ENCODE assay signal across 20 cellular contexts in genomic region chr5:68443091-68443490, GRCh38.
"Had no signal": no experiment of that assay in that cellular context is flagged by ENCODE, and none has a peak within 500 bp of the region (broad histone marks: within the 10 kb centered on the region; RNA-seq: fewer than 3 reads in every experiment).

No MANE protein-coding gene starts in this region.

- H3K36me3 Mint-ChIP-seq: stimulated activated memory B cell treated with anti-CD40 and anti-IgM and Interleukin-4, amounts not matched to agents 10 μg/mL and 1 μg/mL and 100 μg/mL, for 72 hours; type B pancreatic cell had no signal

- H3K4me3 Mint-ChIP-seq: naive thymus-derived CD4-positive, alpha-beta T cell; stimulated activated memory B cell treated with anti-CD40 and anti-IgM and Interleukin-4, amounts not matched to agents 10 μg/mL and 1 μg/mL and 100 μg/mL, for 72 hours; type B pancreatic cell had no signal

- H3K27ac ChIP-seq: gastrocnemius medialis, heart right ventricle, neutrophil, spleen, stomach, thoracic aorta had no signal

- H3K36me3 ChIP-seq: gastrocnemius medialis, heart right ventricle, neutrophil, spleen, stomach, thoracic aorta, uterus had no signal

- ATAC-seq: esophagus mucosa; gastrocnemius medialis; heart right ventricle; naive thymus-derived CD4-positive, alpha-beta T cell; sciatic nerve; stimulated activated memory B cell treated with anti-CD40 and anti-IgM and Interleukin-4, amounts not matched to agents 10 μg/mL and 1 μg/mL and 100 μg/mL, for 72 hours had no signal

- H3K27ac Mint-ChIP-seq: stimulated activated memory B cell treated with anti-CD40 and anti-IgM and Interleukin-4, amounts not matched to agents 10 μg/mL and 1 μg/mL and 100 μg/mL, for 72 hours; type B pancreatic cell had no signal

- H3K27me3 ChIP-seq: gastrocnemius medialis, heart right ventricle, neutrophil, spleen, stomach, uterus had no signal

- H3K4me1 Mint-ChIP-seq: stimulated activated memory B cell treated with anti-CD40 and anti-IgM and Interleukin-4, amounts not matched to agents 10 μg/mL and 1 μg/mL and 100 μg/mL, for 72 hours had no signal

- H3K4me3 ChIP-seq: gastrocnemius medialis, heart right ventricle, spleen, stomach, thoracic aorta, uterus had no signal

- DNase-seq: effector memory CD4-positive, alpha-beta T cell; gastrocnemius medialis; heart right ventricle; hypothalamus; kidney glomerular epithelial cell; naive thymus-derived CD4-positive, alpha-beta T cell; posterior cingulate gyrus; spleen; stimulated activated CD4-positive, alpha-beta T cell treated with anti-CD3 and anti-CD28 coated beads, Interleukin-15, amount 100 ng/mL, for 24 hours; stimulated activated CD4-positive, alpha-beta T cell treated with anti-CD3 and anti-CD28 coated beads, Interleukin-1b, Interleukin-23, amount 100 ng/mL, for 48 hours; stimulated activated CD4-positive, alpha-beta T cell treated with anti-CD3 and anti-CD28 coated beads, Interleukin-4, amount 100 ng/mL, for 24 hours; stomach; substantia nigra; uterus had no signal

- H3K4me1 ChIP-seq: uterus had no signal

- H3K9me3 ChIP-seq: gastrocnemius medialis, heart right ventricle, neutrophil, spleen, stomach, thoracic aorta, uterus had no signal

- H3K27me3 Mint-ChIP-seq: stimulated activated memory B cell treated with anti-CD40 and anti-IgM and Interleukin-4, amounts not matched to agents 10 μg/mL and 1 μg/mL and 100 μg/mL, for 72 hours; type B pancreatic cell had no signal

- H3K9me3 Mint-ChIP-seq: naive thymus-derived CD4-positive, alpha-beta T cell; stimulated activated memory B cell treated with anti-CD40 and anti-IgM and Interleukin-4, amounts not matched to agents 10 μg/mL and 1 μg/mL and 100 μg/mL, for 72 hours had no signal
